ENCODE assay signal across 7 cellular contexts in genomic region chr14:88967299-88967698, GRCh38.
"Had no signal": no experiment of that assay in that cellular context is flagged by ENCODE, and none has a peak within 500 bp of the region (broad histone marks: within the 10 kb centered on the region; RNA-seq: fewer than 3 reads in every experiment).

No MANE protein-coding gene starts in this region.

- H3K27ac Mint-ChIP-seq: IgD-negative memory B cell had no signal

- FAIRE-seq: HTR-8/SVneo had no signal

- H3K4me2 ChIP-seq: KMS-11 had no signal

- H3K4me1 Mint-ChIP-seq: IgD-negative memory B cell had no signal

- H3K9ac ChIP-seq: KMS-11 had no signal

- H3K27ac ChIP-seq: HL-60, KMS-11 had no signal

- DNase-seq: IMR-90, KBM-7, KG1 had no signal

- H3K4me3 Mint-ChIP-seq: IgD-negative memory B cell had no signal
